ENCODE assay signal across 12 cellular contexts in the genomic region with DNA sequence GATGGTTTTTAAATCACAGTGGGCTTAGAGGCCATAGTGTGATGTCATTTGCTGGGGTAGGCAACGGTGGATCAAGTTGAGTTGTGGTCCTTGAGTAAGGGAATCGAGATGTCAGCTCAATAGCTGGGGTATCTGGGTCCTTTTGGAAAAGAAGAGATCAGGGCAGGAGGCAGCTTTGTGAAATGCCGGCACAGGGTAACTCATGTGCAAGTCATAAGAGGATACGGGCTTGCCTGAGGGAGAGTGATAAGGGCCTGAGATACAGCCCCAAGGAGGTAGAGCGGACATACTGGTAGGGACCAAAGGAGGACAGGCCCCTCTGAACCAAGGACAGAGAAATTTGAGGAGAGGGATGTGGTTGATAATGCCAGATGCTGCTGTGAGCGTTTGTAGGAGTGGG. TPM values are rescaled to one million over a fixed set of nuclear protein-coding genes. Genes with fewer than 3 reads are reported as not detected.
DNase-seq lines count a peak whose midpoint lies in the region; ATAC-seq and TF ChIP-seq lines count a peak whose summit lies in the region.
"Had no signal": no experiment of that assay in that cellular context is flagged by ENCODE, and none has a peak within 500 bp of the region (broad histone marks: within the 10 kb centered on the region; RNA-seq: fewer than 3 reads in every experiment).

No MANE protein-coding gene starts in this region.

- H3K27me3 Mint-ChIP-seq in T-helper 2 cell treated with Interferon-gamma antibody and Interleukin-4, amounts not matched to agents 5 μg/mL and 100 μg/mL, for 36 hours (ENCODE audit: low read depth), result no peaks in the 10 kb centered on the region
- H3K27me3 Mint-ChIP-seq in T-helper 17 cell, result peaks cover 7% of the 10 kb centered on the region

- no peak overlapping the region for H3K4me3 Mint-ChIP-seq in T-helper 2 cell treated with Interferon-gamma antibody and Interleukin-4, amounts not matched to agents 5 μg/mL and 100 μg/mL, for 36 hours
- H3K4me3 Mint-ChIP-seq in T-helper 17 cell, result peak overlapping the region; percentile 59

- H3K9me3 ChIP-seq in T-helper 17 cell (ENCODE audit: control insufficient read depth, low read length, poor library complexity, severe bottlenecking), result no peaks in the 10 kb centered on the region

- ATAC-seq in T-helper 17 cell, result no peak
- ATAC-seq: esophagus mucosa, left colon had no signal

- H3K27ac ChIP-seq in skin epidermis, result peak overlapping the region in 16 of 21 experiments; percentile 1 to 99 (median 60)

- no peaks in the 10 kb centered on the region for H3K9me3 Mint-ChIP-seq in T-helper 2 cell treated with Interferon-gamma antibody and Interleukin-4, amounts not matched to agents 5 μg/mL and 100 μg/mL, for 36 hours

- H3K4me1 Mint-ChIP-seq in T-helper 2 cell treated with Interferon-gamma antibody and Interleukin-4, amounts not matched to agents 5 μg/mL and 100 μg/mL, for 36 hours (ENCODE audit: low read depth), result peaks cover 52% of the 10 kb centered on the region
- peaks cover 44% of the 10 kb centered on the region for H3K4me1 Mint-ChIP-seq in T-helper 17 cell

- H3K36me3 Mint-ChIP-seq in T-helper 2 cell treated with Interferon-gamma antibody and Interleukin-4, amounts not matched to agents 5 μg/mL and 100 μg/mL, for 36 hours (ENCODE audit: low read depth), result peaks cover 59% of the 10 kb centered on the region
- H3K36me3 Mint-ChIP-seq in T-helper 17 cell (ENCODE audit: low read depth), result peaks cover 29% of the 10 kb centered on the region

- DNase-seq in T-helper 2 cell treated with Interferon-gamma antibody and Interleukin-4, amounts not matched to agents 5 μg/mL and 100 μg/mL, for 36 hours (ENCODE audit: low spot score), result no peak
- DNase-seq in T-helper 2 cell (no peak), T-helper 17 cell (no peak), erythroblast (lab: John Stamatoyannopoulos, UW) (peak; percentile 77 to 80), NCI-H446 (lab: John Stamatoyannopoulos, UW) (no peak), T-helper 9 cell (no peak), NCI-H345 treated with DMSO at 0.1 percent for 48 hours (lab: John Stamatoyannopoulos, UW; ENCODE audit: unreplicated experiment) (no peak)
- DNase-seq: activated effector memory CD4-positive, alpha-beta T cell treated with anti-CD3 and anti-CD28 coated beads, Interleukin-2, amount 50 U/mL, for 16 hours; left colon; NCI-H2171 treated with DMSO at 0.1 percent for 48 hours had no signal

- TF ChIP-seq POLR2A in erythroblast (IDR thresholded peaks at IDR 0.05; ENCODE audit: low read length), result no peak

- H3K4me3 ChIP-seq in skin epidermis, result no peak overlapping the region

- peak overlapping the region; percentile 80 for H3K27ac Mint-ChIP-seq in T-helper 2 cell treated with Interferon-gamma antibody and Interleukin-4, amounts not matched to agents 5 μg/mL and 100 μg/mL, for 36 hours
- H3K27ac Mint-ChIP-seq in T-helper 17 cell, result peak overlapping the region; percentile 95

RNA-seq across cellular contexts. Expression of a gene that starts 4.2 kb away (rescaled TPM):
- total RNA-seq in T-helper 17 cell, result 10 to 100 TPM in 1 of 2 donors, 1 to 10 TPM in 1; 7.9 to 10.9 TPM

RNA-seq across cellular contexts. Expression of a gene that starts 18.8 kb away (rescaled TPM):
- total RNA-seq in T-helper 17 cell, result 100 to 1,000 TPM; 226 to 236 TPM

RNA-seq across cellular contexts. Expression of a gene that starts 28.2 kb away (rescaled TPM):
- 1 to 10 TPM; 4.6 TPM for total RNA-seq in T-helper 17 cell

RNA-seq across cellular contexts. Expression of a gene that starts 28.3 kb away (rescaled TPM):
- total RNA-seq in T-helper 17 cell, result 10 to 100 TPM; 28.6 to 38.3 TPM

RNA-seq across cellular contexts. Expression of a gene that starts 34.1 kb away (rescaled TPM):
- total RNA-seq in T-helper 17 cell, result 100 to 1,000 TPM; 149 to 171 TPM

Comparison
In these comparisons a context has a peak if more than half of its experiments do, and no peak if none do; other contexts are left out.
1. DNase-seq: peak in erythroblast (2 of 2); none in T-helper 2 cell treated with Interferon-gamma antibody and Interleukin-4, amounts not matched to agents 5 μg/mL and 100 μg/mL, for 36 hours (single experiment), T-helper 2 cell (0 of 5), T-helper 17 cell (0 of 3), NCI-H446 (0 of 2), T-helper 9 cell (single experiment) and NCI-H345 treated with DMSO at 0.1 percent for 48 hours (single experiment).